Comparison of ENCODE assay signal across 1 cellular context in the genomic region with DNA sequence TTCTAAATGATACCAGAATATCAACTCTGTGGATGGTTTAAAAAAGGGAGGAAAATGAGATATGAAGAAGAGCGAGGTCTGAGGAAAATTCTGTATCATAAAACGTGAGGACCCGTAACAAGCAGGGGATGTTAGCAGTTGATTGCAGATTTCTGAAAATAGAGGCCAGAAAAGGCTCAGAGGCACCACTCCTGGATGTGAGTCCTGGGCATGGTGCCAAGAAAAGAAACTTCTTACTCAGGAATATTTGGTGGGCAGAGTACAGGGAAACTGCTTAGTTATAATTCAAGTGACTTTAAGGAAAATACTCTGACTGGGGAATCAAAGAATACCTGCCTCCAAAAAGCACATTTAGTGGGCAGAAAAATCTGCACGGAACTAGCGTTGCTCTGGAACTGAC.
TF ChIP-seq lines count a peak whose summit lies in the region.

No MANE protein-coding gene starts in this region.

TF ChIP-seq in K562, 482 proteins besides CTCF, POLR2A, EP300 and RAD21 (continued from another document):
- TF ChIP-seq NFIX (CRISPR knock-in tag; IDR thresholded peaks at IDR 0.05; ENCODE audit: low read depth) (0 out of 2 replicates have a peak, but pooled peaks have one; percentile 16), KLF1 (tag; IDR thresholded peaks at IDR 0.05) (no peak)
